Comparison of ENCODE assay signal across 9 cellular contexts in the genomic region with DNA sequence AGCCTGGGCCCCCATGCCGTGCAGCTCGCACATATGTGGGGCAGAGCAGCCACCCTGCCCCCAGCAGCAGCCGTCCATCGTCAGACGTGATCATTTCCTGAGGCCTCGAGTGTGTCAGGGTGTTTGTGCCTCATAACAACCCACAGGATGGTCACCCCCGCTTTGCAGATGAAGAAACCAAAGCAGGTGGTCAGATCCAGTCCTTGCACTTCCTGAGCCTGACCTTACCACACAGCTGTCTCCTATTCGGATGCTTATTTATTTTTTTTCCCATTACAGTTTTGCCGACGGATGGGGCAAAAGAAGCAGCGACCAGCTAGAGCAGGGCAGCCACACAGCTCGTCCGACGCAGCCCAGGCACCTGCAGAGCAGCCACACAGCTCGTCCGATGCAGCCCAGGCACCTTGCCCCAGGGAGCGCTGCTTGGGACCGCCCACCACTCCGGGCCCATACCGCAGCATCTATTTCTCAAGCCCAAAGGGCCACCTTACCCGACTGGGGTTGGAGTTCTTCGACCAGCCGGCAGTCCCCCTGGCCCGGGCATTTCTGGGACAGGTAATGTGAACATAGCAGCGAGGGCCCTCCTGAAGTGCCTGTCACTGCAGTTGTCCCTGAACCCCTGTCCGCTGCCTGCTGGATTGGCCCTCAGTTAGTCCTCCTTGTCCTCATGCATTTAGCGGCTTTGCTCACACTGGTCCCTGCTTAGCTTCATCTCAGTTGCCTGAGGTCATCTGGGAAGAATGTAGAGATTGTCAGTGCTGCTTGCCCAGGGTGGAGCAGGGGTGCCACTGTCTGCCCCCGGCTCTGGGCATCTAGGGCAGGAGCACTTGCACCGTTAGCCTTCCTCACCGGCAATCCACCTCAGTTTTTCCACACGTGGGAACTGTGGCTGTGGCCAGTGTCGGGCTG. TPM values are rescaled to one million over a fixed set of nuclear protein-coding genes. Genes with fewer than 3 reads are reported as not detected.
DNase-seq lines count a peak whose midpoint lies in the region; ATAC-seq and TF ChIP-seq lines count a peak whose summit lies in the region.
"Had no signal": no experiment of that assay in that cellular context is flagged by ENCODE, and none has a peak within 500 bp of the region (broad histone marks: within the 10 kb centered on the region; RNA-seq: fewer than 3 reads in every experiment).

No MANE protein-coding gene starts in this region.

- H3K27ac ChIP-seq in GM23248 (peak overlapping the region; percentile 98), SU-DHL-6 (ENCODE audit: low read depth, low read length) (no peak overlapping the region), skeletal muscle tissue (ENCODE audit: low read depth, low read length) (peak overlapping the region; percentile 86)

- H3K79me2 ChIP-seq in GM23248 (ENCODE audit: insufficient read depth) (peaks cover 34% of the 10 kb centered on the region), SU-DHL-6 (ENCODE audit: insufficient read depth, low read length) (no peaks in the 10 kb centered on the region)

- H3K9me3 ChIP-seq in GM23248 (ENCODE audit: low read depth) (no peaks in the 10 kb centered on the region), SU-DHL-6 (ENCODE audit: insufficient read depth, low read length) (no peaks in the 10 kb centered on the region), skeletal muscle tissue (ENCODE audit: control insufficient read depth in 3 of 3, low read length in 3 of 3) (no peaks in the 10 kb centered on the region)

- H2AFZ ChIP-seq in GM23248 = no peak overlapping the region
- H2AFZ ChIP-seq in SU-DHL-6 (ENCODE audit: low read depth, low read length, severe bottlenecking) = no peak overlapping the region

- no peak for ATAC-seq in GM21717 (IDR thresholded peaks at IDR 0.05; ENCODE audit: unreplicated experiment)

- WGBS in GM23248 (ENCODE audit: low coverage in 1 of 2, low lambda C conversion rate in 2 of 2, missing lambda C conversion rate in 2 of 2), 2 experiments = 70% methylated on average over 32 of the region's 32 CpGs

- peaks cover 33% of the 10 kb centered on the region for H3F3A ChIP-seq in GM23248 (ENCODE audit: insufficient read depth)
- H3F3A ChIP-seq in SU-DHL-6 (ENCODE audit: insufficient read depth) = no peaks in the 10 kb centered on the region

- TF ChIP-seq CTCF in SU-DHL-6 (IDR thresholded peaks at IDR 0.05; ENCODE audit: insufficient read depth, low read length, poor library complexity, severe bottlenecking) (no peak), fibroblast of the aortic adventitia (IDR thresholded peaks at IDR 0.05; ENCODE audit: insufficient read depth, low read length) (no peak)

- H3K27me3 ChIP-seq in GM23248 (replicated peaks; ENCODE audit: insufficient read depth) (no peaks in the 10 kb centered on the region), SU-DHL-6 (ENCODE audit: low read length) (no peaks in the 10 kb centered on the region), skeletal muscle tissue (ENCODE audit: control insufficient read depth in 3 of 3, insufficient read depth in 3 of 3, low read length in 3 of 3) (no peaks in the 10 kb centered on the region)

- H3K9me2 ChIP-seq in GM23248 (ENCODE audit: insufficient read depth) (no peaks in the 10 kb centered on the region), SU-DHL-6 (replicated peaks; ENCODE audit: insufficient read depth, low read length) (no peaks in the 10 kb centered on the region)

- H3K9ac ChIP-seq in GM23248 (peak overlapping the region; percentile 95), SU-DHL-6 (ENCODE audit: low read length) (peak overlapping the region; percentile 82), skeletal muscle tissue (ENCODE audit: low read depth in 1 of 3, low read length in 3 of 3) (peak overlapping the region; percentile 73 to 98 (median 82))

- H3K36me3 ChIP-seq in GM23248 (ENCODE audit: low read depth) = peaks cover 11% of the 10 kb centered on the region; the same call in 1 of the 2 replicates
- H3K36me3 ChIP-seq in SU-DHL-6 (ENCODE audit: low read length) = no peaks in the 10 kb centered on the region
- peaks cover 12 to 29% (median 15%) of the 10 kb centered on the region in 3 donors for H3K36me3 ChIP-seq in skeletal muscle tissue (ENCODE audit: control insufficient read depth in 3 of 3, insufficient read depth in 3 of 3, low read length in 3 of 3)

- H3K4me3 ChIP-seq in GM23248 (peak overlapping the region; percentile 87), SU-DHL-6 (ENCODE audit: insufficient read depth, low read length, poor library complexity, severe bottlenecking) (peak overlapping the region; percentile 66), fibroblast of the aortic adventitia (ENCODE audit: low read depth, low read length) (peak overlapping the region; percentile 80), skeletal muscle tissue (ENCODE audit: low read length in 3 of 3) (peak overlapping the region; percentile 71 to 91 (median 82))

- H3K4me1 ChIP-seq in GM23248 (ENCODE audit: insufficient read depth) (peaks cover 35% of the 10 kb centered on the region), skeletal muscle tissue (ENCODE audit: control insufficient read depth in 3 of 3, insufficient read depth in 3 of 3, low read length in 3 of 3) (peaks cover 44 to 58% (median 54%) of the 10 kb centered on the region in 3 donors)

- in situ Hi-C loops in GM23248 (cut with MboI) = no loop called here

- H3K4me2 ChIP-seq in GM23248 (ENCODE audit: unreplicated experiment) = peak overlapping the region; percentile 91
- peak overlapping the region; percentile 59 for H3K4me2 ChIP-seq in SU-DHL-6 (ENCODE audit: low read depth, low read length, poor library complexity, severe bottlenecking)

- H4K20me1 ChIP-seq in GM23248 (ENCODE audit: insufficient read depth) = no peaks in the 10 kb centered on the region
- H4K20me1 ChIP-seq in SU-DHL-6 (ENCODE audit: low read depth, low read length) = no peaks in the 10 kb centered on the region

- DNase-seq in GM23248 (peak; percentile 62), fibroblast of the aortic adventitia (ENCODE audit: low read depth) (no peak), NOMO-1 treated with DMSO at 0.1 percent for 48 hours (lab: John Stamatoyannopoulos, UW; ENCODE audit: unreplicated experiment) (no peak), iPS-NIHi11 (ENCODE audit: low spot score) (no peak), mesenteric fat pad (ENCODE audit: low spot score) (no peak)
- DNase-seq: activated CD4-positive, alpha-beta T cell treated with anti-CD3 and anti-CD28 coated beads for 4 hours had no signal

RNA-seq across cellular contexts. Expression of a gene that starts 1.4 kb away (rescaled TPM):
- 127 and 222 TPM in 2 replicates for total RNA-seq in GM23248 (2014; rRNA removed; shearing (Covaris generic))
- polyA plus RNA-seq in GM23248 (2016; fragmentation: Nextera tagmentation; extraction: Ambion mirVana) = 132 and 134 TPM in 2 replicates
- total RNA-seq in fibroblast of the aortic adventitia (ENCODE audit: low replicate concordance) = 53.1 and 124 TPM in 2 replicates
- 72.0 TPM for total RNA-seq in skeletal muscle tissue
- total RNA-seq in mesenteric fat pad = 44.4 TPM

RNA-seq across cellular contexts. Expression of a gene that starts 7.0 kb away (rescaled TPM):
- total RNA-seq in GM23248 (2014; rRNA removed; shearing (Covaris generic)) = 54.6 and 61.7 TPM in 2 replicates
- polyA plus RNA-seq in GM23248 (2016; fragmentation: Nextera tagmentation; extraction: Ambion mirVana) = 62.2 and 62.6 TPM in 2 replicates
- total RNA-seq in fibroblast of the aortic adventitia (ENCODE audit: low replicate concordance) = 39.4 and 66.8 TPM in 2 replicates
- 19.8 TPM for total RNA-seq in skeletal muscle tissue
- total RNA-seq in mesenteric fat pad = 30.0 TPM

RNA-seq across cellular contexts. Expression of a gene that starts 25.8 kb away (rescaled TPM):
- 12.1 and 17.6 TPM in 2 replicates for total RNA-seq in GM23248 (2014; rRNA removed; shearing (Covaris generic))
- polyA plus RNA-seq in GM23248 (2016; fragmentation: Nextera tagmentation; extraction: Ambion mirVana) = 30.4 and 31.5 TPM in 2 replicates
- total RNA-seq in fibroblast of the aortic adventitia (ENCODE audit: low replicate concordance) (11.8 and 15.8 TPM in 2 replicates), skeletal muscle tissue (16.2 TPM), mesenteric fat pad (23.0 TPM)

RNA-seq across cellular contexts. Expression of a gene that starts 26.0 kb away (rescaled TPM):
- total RNA-seq in GM23248 (2014; rRNA removed; shearing (Covaris generic)) = 2.2 and 5.2 TPM in 2 replicates
- polyA plus RNA-seq in GM23248 (2016; fragmentation: Nextera tagmentation; extraction: Ambion mirVana) = 16.0 and 17.2 TPM in 2 replicates
- total RNA-seq in fibroblast of the aortic adventitia (ENCODE audit: low replicate concordance) (5.1 and 6.1 TPM in 2 replicates), skeletal muscle tissue (4.2 TPM), mesenteric fat pad (11.5 TPM)

RNA-seq across cellular contexts. Expression of a gene that starts 59.1 kb away (rescaled TPM):
- total RNA-seq in GM23248 (2014; rRNA removed; shearing (Covaris generic)) = 6.4 and 10.6 TPM in 2 replicates
- polyA plus RNA-seq in GM23248 (2016; fragmentation: Nextera tagmentation; extraction: Ambion mirVana) = 11.6 and 13.6 TPM in 2 replicates
- total RNA-seq in fibroblast of the aortic adventitia (ENCODE audit: low replicate concordance) = 7.1 and 13.0 TPM in 2 replicates
- total RNA-seq in skeletal muscle tissue = 12.5 TPM
- total RNA-seq in mesenteric fat pad = 22.5 TPM
